In the genomic region with DNA sequence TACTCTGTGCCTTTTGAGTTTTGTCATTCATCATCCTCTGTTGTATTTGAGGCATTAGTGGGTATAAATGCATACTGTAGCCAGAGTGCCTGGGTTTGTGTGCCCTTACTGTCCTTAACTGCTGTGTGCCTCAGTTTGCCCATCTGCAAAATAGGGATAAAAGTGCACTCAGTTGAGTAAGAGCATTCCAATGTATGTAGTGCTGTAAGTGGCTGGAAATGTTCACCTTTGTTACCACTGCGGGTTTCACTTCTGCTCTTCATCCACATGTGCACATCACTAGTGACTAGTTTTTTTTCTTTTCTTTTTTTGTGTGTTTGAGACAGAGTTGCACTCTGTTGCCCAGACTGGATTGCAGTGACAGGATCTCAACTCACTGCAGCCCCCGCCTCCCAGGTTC, we compare ENCODE assay signal across 12 cellular contexts. TPM values are rescaled to one million over a fixed set of nuclear protein-coding genes. Genes with fewer than 3 reads are reported as not detected.
DNase-seq lines count a peak whose midpoint lies in the region; ATAC-seq and TF ChIP-seq lines count a peak whose summit lies in the region.
"Had no signal": no experiment of that assay in that cellular context is flagged by ENCODE, and none has a peak within 500 bp of the region (broad histone marks: within the 10 kb centered on the region; RNA-seq: fewer than 3 reads in every experiment).

No MANE protein-coding gene starts in this region.

- peaks cover 85% of the 10 kb centered on the region for H3K36me3 ChIP-seq in upper lobe of right lung

- no peak overlapping the region for H3K27ac ChIP-seq in upper lobe of right lung

- DNase-seq in NAMALWA (ENCODE audit: low spot score) (peak; percentile 30), SW480 (ENCODE audit: low spot score) (no peak), upper lobe of right lung (no peak), iPS-NIHi11 (ENCODE audit: low spot score) (no peak), posterior cingulate gyrus (no peak)
- DNase-seq: activated CD4-positive, alpha-beta T cell treated with anti-CD3 and anti-CD28 coated beads, Interleukin-2, amount 50 U/mL, for 1 hour; activated effector memory CD4-positive, alpha-beta T cell treated with anti-CD3 and anti-CD28 coated beads, Interleukin-2, amount 50 U/mL, for 16 hours; EL; kidney glomerular epithelial cell had no signal

- no peaks in the 10 kb centered on the region for H3K27me3 ChIP-seq in upper lobe of right lung

- no peak for TF ChIP-seq CTCF in upper lobe of right lung (IDR thresholded peaks at IDR 0.05)

- intact Hi-C loops in upper lobe of right lung (cut with DNase I) (no loop called here), posterior cingulate gyrus (cut with DNase I) (no loop called here)

- no peak overlapping the region for H3K4me3 ChIP-seq in upper lobe of right lung

- H3K9me3 ChIP-seq in upper lobe of right lung, result no peaks in the 10 kb centered on the region

- no peaks in the 10 kb centered on the region for H3K4me1 ChIP-seq in upper lobe of right lung

- ATAC-seq in GM18498 (IDR thresholded peaks at IDR 0.05; ENCODE audit: unreplicated experiment) (peak; percentile 63), GM19455 (IDR thresholded peaks at IDR 0.05; ENCODE audit: unreplicated experiment) (peak; percentile 85), HG02870 (IDR thresholded peaks at IDR 0.05; ENCODE audit: unreplicated experiment) (peak; percentile 88), upper lobe of right lung (no peak)

RNA-seq across cellular contexts. Expression of a gene that starts 39.9 kb away (rescaled TPM):
- total RNA-seq in upper lobe of right lung, result 73.9 TPM

RNA-seq across cellular contexts. Expression of a gene that starts 51.8 kb away (rescaled TPM):
- total RNA-seq in upper lobe of right lung, result 77.8 TPM
